25 cellular contexts compared by ENCODE assay signal in genomic region chr16:48295493-48296281, GRCh38. TPM values are rescaled to one million over a fixed set of nuclear protein-coding genes. Genes with fewer than 3 reads are reported as not detected.
DNase-seq lines count a peak whose midpoint lies in the region; ATAC-seq and TF ChIP-seq lines count a peak whose summit lies in the region.
"Had no signal": no experiment of that assay in that cellular context is flagged by ENCODE, and none has a peak within 500 bp of the region (broad histone marks: within the 10 kb centered on the region; RNA-seq: fewer than 3 reads in every experiment).

No MANE protein-coding gene starts in this region.

- CTCF ChIA-PET in Calu3 (lab: Charles Lee), result interaction anchor here (1.3 to 1.5 kb wide), 2 partner anchors 16 to 334 kb away, joined by 3 read pairs; no protein-coding TSS in a partner anchor
- CTCF ChIA-PET in activated CD8-positive, alpha-beta T cell treated with anti-CD3 and anti-CD28 coated beads, Interleukin-2, amount 10 ng/mL, durations not matched to agents 7 days and 5 days (lab: Charles Lee), result no interaction called here

- POLR2A ChIA-PET in activated CD8-positive, alpha-beta T cell treated with anti-CD3 and anti-CD28 coated beads, Interleukin-2, amount 10 ng/mL, durations not matched to agents 7 days and 5 days (lab: Charles Lee), result no interaction called here

- H3K36me3 ChIP-seq in gastroesophageal sphincter, result peaks cover 2 to 81% of the 10 kb centered on the region in 2 donors

- H3K4me3 ChIP-seq in epithelial cell of esophagus (ENCODE audit: low read length) (no peak overlapping the region), gastroesophageal sphincter (no peak overlapping the region)
- H3K4me3 ChIP-seq: gastrocnemius medialis, sigmoid colon had no signal

- peaks cover 27% of the 10 kb centered on the region for H3K36me3 Mint-ChIP-seq in Calu3 (ENCODE audit: insufficient read depth, unreplicated experiment)
- peaks cover 44% of the 10 kb centered on the region for H3K36me3 Mint-ChIP-seq in activated CD8-positive, alpha-beta T cell treated with anti-CD3 and anti-CD28 coated beads, Interleukin-2, amount 10 ng/mL, durations not matched to agents 7 days and 5 days (ENCODE audit: low read depth)

- DNase-seq in Calu3 (peak; percentile 57), LoVo (ENCODE audit: low spot score) (peak; percentile 55), epithelial cell of esophagus (ENCODE audit: low read depth) (peak; percentile 91), mucosa of gallbladder (ENCODE audit: low spot score) (peak; percentile 20), iPS-NIHi7 (ENCODE audit: extremely low spot score) (no peak), KG1 (lab: John Stamatoyannopoulos, UW) (no peak)
- no peak for DNase-seq in activated CD8-positive, alpha-beta T cell treated with anti-CD3 and anti-CD28 coated beads, Interleukin-2, amount 10 ng/mL, durations not matched to agents 7 days and 5 days
- DNase-seq: activated CD4-positive, alpha-beta T cell treated with anti-CD3 and anti-CD28 coated beads for 1 hour; activated naive CD4-positive, alpha-beta T cell treated with anti-CD3 and anti-CD28 coated beads, Interleukin-2, amount 50 U/mL, for 16 hours; anterior cingulate cortex; CD4-positive, alpha-beta T cell; cerebellar nuclear complex; erythroblast; gastrocnemius medialis; H7; midbrain; NCI-H1694; NCI-H2171 treated with DMSO at 0.1 percent for 48 hours; NCI-H526; nephron progenitor cell; sigmoid colon had no signal

- H3K27ac Mint-ChIP-seq in Calu3 (ENCODE audit: unreplicated experiment), result peak overlapping the region; percentile 88
- no peak overlapping the region for H3K27ac Mint-ChIP-seq in activated CD8-positive, alpha-beta T cell treated with anti-CD3 and anti-CD28 coated beads, Interleukin-2, amount 10 ng/mL, durations not matched to agents 7 days and 5 days
- H3K27ac Mint-ChIP-seq: CD4-positive, alpha-beta T cell; IgD-negative memory B cell; nephron progenitor cell had no signal

- peaks cover 0 to 5% (median 0%) of the 10 kb centered on the region in 3 donors for H3K4me1 ChIP-seq in gastroesophageal sphincter
- H3K4me1 ChIP-seq: sigmoid colon had no signal

- no TSS peak for BruUV-seq in Calu3 (replicated peaks; lab: Mats Ljungman, UMichigan)

- no peaks in the 10 kb centered on the region for H3K27me3 Mint-ChIP-seq in Calu3 (ENCODE audit: unreplicated experiment)
- H3K27me3 Mint-ChIP-seq in activated CD8-positive, alpha-beta T cell treated with anti-CD3 and anti-CD28 coated beads, Interleukin-2, amount 10 ng/mL, durations not matched to agents 7 days and 5 days (ENCODE audit: low read depth), result no peaks in the 10 kb centered on the region
- H3K27me3 Mint-ChIP-seq: CD4-positive, alpha-beta T cell; IgD-negative memory B cell had no signal

- no peaks in the 10 kb centered on the region for H3K9me3 ChIP-seq in gastroesophageal sphincter
- H3K9me3 ChIP-seq: gastrocnemius medialis, sigmoid colon had no signal

- ATAC-seq in gastroesophageal sphincter, result no peak
- no peak for ATAC-seq in activated CD8-positive, alpha-beta T cell treated with anti-CD3 and anti-CD28 coated beads, Interleukin-2, amount 10 ng/mL, durations not matched to agents 7 days and 5 days
- ATAC-seq: gastrocnemius medialis, SK-N-SH treated with all-trans-retinoic acid at 6 μM for 48 hours had no signal

- intact Hi-C loops in Calu3 (cut with micrococcal nuclease; ENCODE audit: unreplicated experiment), result no loop called here

- no peak overlapping the region for H3K4me3 Mint-ChIP-seq in Calu3 (ENCODE audit: low read depth, unreplicated experiment)
- no peak overlapping the region for H3K4me3 Mint-ChIP-seq in activated CD8-positive, alpha-beta T cell treated with anti-CD3 and anti-CD28 coated beads, Interleukin-2, amount 10 ng/mL, durations not matched to agents 7 days and 5 days
- H3K4me3 Mint-ChIP-seq: CD4-positive, alpha-beta T cell; IgD-negative memory B cell; nephron progenitor cell had no signal

- no peaks in the 10 kb centered on the region for H3K27me3 ChIP-seq in gastroesophageal sphincter
- H3K27me3 ChIP-seq: gastrocnemius medialis, sigmoid colon had no signal

- TF ChIP-seq POLR2A in gastroesophageal sphincter (IDR thresholded peaks at IDR 0.05), result no peak

- no peak for TF ChIP-seq CTCF in Calu3 (IDR thresholded peaks at IDR 0.05; ENCODE audit: unreplicated experiment)
- TF ChIP-seq CTCF in epithelial cell of esophagus (IDR thresholded peaks at IDR 0.05; ENCODE audit: insufficient read depth, low read depth, low read length, missing control alignments), result no peak
- TF ChIP-seq CTCF in gastroesophageal sphincter (IDR thresholded peaks at IDR 0.05), result no peak

- H3K9me3 Mint-ChIP-seq in Calu3 (ENCODE audit: low read depth, unreplicated experiment), result no peaks in the 10 kb centered on the region
- no peaks in the 10 kb centered on the region for H3K9me3 Mint-ChIP-seq in activated CD8-positive, alpha-beta T cell treated with anti-CD3 and anti-CD28 coated beads, Interleukin-2, amount 10 ng/mL, durations not matched to agents 7 days and 5 days (ENCODE audit: insufficient read depth)
- H3K9me3 Mint-ChIP-seq: CD4-positive, alpha-beta T cell; IgD-negative memory B cell had no signal

- no peak overlapping the region for H3K27ac ChIP-seq in gastroesophageal sphincter
- H3K27ac ChIP-seq: gastrocnemius medialis, sigmoid colon had no signal

- 92 to 100% methylated on average over 1 of the region's 1 CpG for WGBS in gastroesophageal sphincter (ENCODE audit: low coverage in 1 of 2), 2 donors

- H3K4me1 Mint-ChIP-seq in Calu3 (ENCODE audit: low read depth, unreplicated experiment), result peaks cover 55% of the 10 kb centered on the region
- peaks cover 5% of the 10 kb centered on the region for H3K4me1 Mint-ChIP-seq in activated CD8-positive, alpha-beta T cell treated with anti-CD3 and anti-CD28 coated beads, Interleukin-2, amount 10 ng/mL, durations not matched to agents 7 days and 5 days (ENCODE audit: low read depth)

- no peak for TF ChIP-seq EP300 in gastroesophageal sphincter (IDR thresholded peaks at IDR 0.05)

RNA-seq across cellular contexts. Expression of gene ABCC11, which starts 48.3 kb away (rescaled TPM):
- total RNA-seq in Calu3 (2022), result 0.26 and 0.56 TPM in 2 replicates
- total RNA-seq in mucosa of gallbladder, result 0.81 TPM
- total RNA-seq in gastroesophageal sphincter, result not detected
- total RNA-seq in activated CD8-positive, alpha-beta T cell treated with anti-CD3 and anti-CD28 coated beads, Interleukin-2, amount 10 ng/mL, durations not matched to agents 7 days and 5 days, result not detected
- total RNA-seq: RPMI7951 had no signal

RNA-seq across cellular contexts. Expression of gene LONP2, which starts 51.6 kb away (rescaled TPM):
- total RNA-seq in Calu3 (2022) (83.3 and 86.9 TPM in 2 replicates), mucosa of gallbladder (104 TPM), gastroesophageal sphincter (10 to 100 TPM; 61.5 to 83.7 (median 72.3) TPM)
- total RNA-seq in activated CD8-positive, alpha-beta T cell treated with anti-CD3 and anti-CD28 coated beads, Interleukin-2, amount 10 ng/mL, durations not matched to agents 7 days and 5 days, result 10 to 100 TPM; 54.2 to 54.5 TPM

Comparison
In these comparisons a context has a peak if more than half of its experiments do, and no peak if none do; other contexts are left out.
1. DNase-seq: peak in Calu3 (single experiment), LoVo (single experiment), epithelial cell of esophagus (single experiment) and mucosa of gallbladder (single experiment); none in iPS-NIHi7 (single experiment), KG1 (single experiment) and activated CD8-positive, alpha-beta T cell treated with anti-CD3 and anti-CD28 coated beads, Interleukin-2, amount 10 ng/mL, durations not matched to agents 7 days and 5 days (single experiment).